In genomic region chr13:30576528-30576927, GRCh38 we compare ENCODE assay signal across 9 cellular contexts. TPM values are rescaled to one million over a fixed set of nuclear protein-coding genes. Genes with fewer than 3 reads are reported as not detected.
DNase-seq lines count a peak whose midpoint lies in the region; ATAC-seq, FAIRE-seq and TF ChIP-seq lines count a peak whose summit lies in the region.
"Had no signal": no experiment of that assay in that cellular context is flagged by ENCODE, and none has a peak within 500 bp of the region (broad histone marks: within the 10 kb centered on the region; RNA-seq: fewer than 3 reads in every experiment).

No MANE protein-coding gene starts in this region.

- WGBS in K562 (ENCODE audit: insufficient coverage, low coverage, missing lambda C conversion rate): 0% methylated on average over 7 of the region's 7 CpGs

- no peaks in the 10 kb centered on the region for H3K9me1 ChIP-seq in K562 (ENCODE audit: control insufficient read depth, insufficient read depth, low read length)

- H3K36me3 ChIP-seq in K562 (ENCODE audit: control insufficient read depth, insufficient read depth, low read length): no peaks in the 10 kb centered on the region

- no peak for FAIRE-seq in K562 (lab: Jason Lieb, UNC)

- no peak for TF ChIP-seq EP300 in K562 (IDR thresholded peaks at IDR 0.05; ENCODE audit: low read length)

- CTCF ChIA-PET in K562 (lab: Yijun Ruan, JAX; ENCODE audit: low intra/inter-chr PET ratio): no interaction called here

- TF ChIP-seq POLR2A in K562 (conservative IDR thresholded peaks at IDR 0.05): no peak
- TF ChIP-seq POLR2A in GM18505 (IDR thresholded peaks at IDR 0.05; ENCODE audit: borderline replicate concordance, extremely low read depth, insufficient read depth, insufficient read length): no peak

- no peak overlapping the region for H3K4me2 ChIP-seq in K562 (ENCODE audit: insufficient read depth, low read length)

- peak overlapping the region; percentile 78 for H3K4me3 Mint-ChIP-seq in T-helper 17 cell

- in situ Hi-C loops in K562 (cut with MboI): no loop called here

- H3K4me3 ChIP-seq in K562: no peak overlapping the region
- H3K4me3 ChIP-seq in skeletal muscle cell (ENCODE audit: low read depth, low read length): no peak overlapping the region

- POLR2A ChIA-PET in K562 (lab: Yijun Ruan, JAX): interaction anchor here (0.6 kb wide), 1 partner anchor 137 kb away, joined by 3 read pairs; no protein-coding TSS in a partner anchor

- no peak overlapping the region for H3K9ac ChIP-seq in K562 (ENCODE audit: insufficient read depth in 1 of 2, low read depth in 2 of 2, low read length in 2 of 2)

- H3K27me3 Mint-ChIP-seq in T-helper 17 cell: no peaks in the 10 kb centered on the region

- peaks cover 7% of the 10 kb centered on the region; the same call in 1 of the 2 replicates for H4K20me1 ChIP-seq in K562 (replicated peaks; ENCODE audit: control insufficient read depth, insufficient read depth, low read length)

- no TSS peak for BruUV-seq in K562 (replicated peaks; lab: Mats Ljungman, UMichigan)

- H2AFZ ChIP-seq in K562 (ENCODE audit: low read depth, low read length): no peak overlapping the region

- H3K27me3 ChIP-seq in K562 (ENCODE audit: control insufficient read depth in 2 of 2, insufficient read depth in 2 of 2, low read length in 2 of 2): no peaks in the 10 kb centered on the region; a peak in 1 of 5 replicates

- H3K36me3 Mint-ChIP-seq in T-helper 17 cell (ENCODE audit: low read depth): no peaks in the 10 kb centered on the region

- peaks cover 0 to 13% of the 10 kb centered on the region in 2 experiments; a peak in 4 of 5 replicates for H3K4me1 ChIP-seq in K562 (replicated peaks in 1 of 2; ENCODE audit: control insufficient read depth in 2 of 2, insufficient read depth in 2 of 2, low read length in 2 of 2)

- H3K9me3 ChIP-seq in T-helper 17 cell (ENCODE audit: control insufficient read depth, low read length, poor library complexity, severe bottlenecking): no peaks in the 10 kb centered on the region
- no peaks in the 10 kb centered on the region for H3K9me3 ChIP-seq in K562 (replicated peaks; ENCODE audit: control insufficient read depth, insufficient read depth, low read depth, low read length)

- no peaks in the 10 kb centered on the region for H3K79me2 ChIP-seq in K562 (ENCODE audit: control insufficient read depth, insufficient read depth, low read length)

- intact Hi-C loops in K562 (cut with micrococcal nuclease): loop anchor here (5.0 to 10.0 kb wide), 2 partner anchors 226 to 232 kb away; no protein-coding TSS in a partner anchor

- no peak overlapping the region for H3K27ac ChIP-seq in K562 (ENCODE audit: extremely low read depth, low read depth, low read length)

- DNase-seq in HUDEP-2 (lab: John Stamatoyannopoulos, UW; ENCODE audit: unreplicated experiment in 76 of 76): peak in 67 of 76 experiments; percentile 2 to 79 (median 33)
- DNase-seq in T-helper 17 cell: peak; percentile 16 to 45 (median 39)
- peak in 2 of 4 experiments; percentile 9 to 47 for DNase-seq in K562 (ENCODE audit: extremely low read depth in 1 of 4, low spot score in 3 of 4)
- peak; percentile 31 for DNase-seq in skeletal muscle cell (ENCODE audit: low read depth)
- no peak for DNase-seq in NOMO-1 treated with dmso at 0.1 percent for 144 hours (lab: John Stamatoyannopoulos, UW; ENCODE audit: unreplicated experiment)
- DNase-seq: hippocampal formation had no signal

- peak overlapping the region; percentile 90 for H3K27ac Mint-ChIP-seq in T-helper 17 cell

- ATAC-seq in T-helper 17 cell (peak; percentile 92), K562 (peak; percentile 41; the same call in 1 of the 3 replicates), GM21717 (IDR thresholded peaks at IDR 0.05; ENCODE audit: unreplicated experiment) (no peak), GM18505 (IDR thresholded peaks at IDR 0.05; ENCODE audit: unreplicated experiment) (no peak), GM19467 (IDR thresholded peaks at IDR 0.05; ENCODE audit: unreplicated experiment) (no peak)

- no peak for TF ChIP-seq CTCF in K562 (IDR thresholded peaks at IDR 0.05 in 2 of 3, conservative IDR thresholded peaks at IDR 0.05 in 1 of 3; ENCODE audit: insufficient read depth in 2 of 3, low read depth in 1 of 3, low read length in 3 of 3)

- H3K4me1 Mint-ChIP-seq in T-helper 17 cell: peaks cover 26% of the 10 kb centered on the region

- no peak for TF ChIP-seq RAD21 in K562 (CRISPR knock-in tag; conservative IDR thresholded peaks at IDR 0.05 in 1 of 2, IDR thresholded peaks at IDR 0.05 in 1 of 2)

TF ChIP-seq in K562, 482 proteins besides CTCF, POLR2A, EP300 and RAD21:
- TF ChIP-seq SIX5 (IDR thresholded peaks at IDR 0.05; ENCODE audit: borderline replicate concordance in 1 of 2, insufficient read depth in 1 of 2, low read depth in 1 of 2, low read length in 2 of 2) (no peak), CREB3 (tag; conservative IDR thresholded peaks at IDR 0.05; ENCODE audit: low read depth) (no peak), NELFE (IDR thresholded peaks at IDR 0.05; ENCODE audit: insufficient read depth, insufficient read length) (no peak), RCOR1 (IDR thresholded peaks at IDR 0.05; ENCODE audit: borderline replicate concordance in 1 of 2, low read depth in 2 of 2, low read length in 2 of 2) (0 out of 4 replicates have a peak, but pooled peaks of 1 of the 2 experiments have one; percentile 7), TFAM (CRISPR knock-in tag; conservative IDR thresholded peaks at IDR 0.05) (no peak), NFIC (IDR thresholded peaks at IDR 0.05) (peak; percentile 78)

RNA-seq across cellular contexts. Expression of gene USPL1, which starts 41.2 kb away (rescaled TPM):
- total RNA-seq in T-helper 17 cell (10 to 100 TPM; 31.8 to 32.4 TPM), K562 (2014; rRNA removed) (7.2 and 8.8 TPM in 2 replicates), K562 (2014; rRNA removed; fragmentation: Illumina TruSeq; extraction: Trizol) (15.4 TPM in 2 replicates), K562 (2015; rRNA removed; fragmentation: Illumina TruSeq; extraction: Trizol) (12.0 and 12.9 TPM in 2 replicates), K562 (2021) (10.1 and 10.2 TPM in 2 replicates)
- 16.5 and 32.0 TPM in 2 replicates for total RNA-seq in K562 (2011; cell fraction: chromatin; rRNA removed; ENCODE audit: low replicate concordance)
- total RNA-seq in K562 (2011; cell fraction: nucleolus; rRNA removed): 7.8 and 10.3 TPM in 2 replicates
- total RNA-seq in K562 (2011; cell fraction: nucleoplasm; rRNA removed): 13.6 and 16.8 TPM in 2 replicates
- polyA plus RNA-seq in K562 (2011; rRNA removed) (15.2 and 18.0 TPM in 2 replicates), K562 (2014; fragmentation: Illumina TruSeq; extraction: Trizol) (14.5 and 16.9 TPM in 2 replicates), K562 (2014; fragmentation: Nextera tagmentation; extraction: Ambion mirVana) (10 to 100 TPM in 1 of 2 experiments, 1 to 10 TPM in 1; 5.5 to 12.0 TPM), K562 (2014; rRNA removed) (12.0 and 12.4 TPM in 2 replicates)
- polyA plus RNA-seq in K562 (2011; cell fraction: cytosol; rRNA removed): 4.0 and 6.8 TPM in 2 replicates
- 18.2 and 21.1 TPM in 2 replicates for polyA plus RNA-seq in K562 (2011; cell fraction: nucleus; rRNA removed)
- polyA plus RNA-seq in K562 (2012): 6.7 and 7.6 TPM in 2 replicates
- 16.7 and 22.3 TPM in 2 replicates for polyA minus RNA-seq in K562 (2011; rRNA and poly(A)+ RNA removed)
- 5.5 and 6.8 TPM in 2 replicates for polyA minus RNA-seq in K562 (2011; cell fraction: cytosol; rRNA and poly(A)+ RNA removed)
- polyA minus RNA-seq in K562 (2011; cell fraction: nucleus; rRNA and poly(A)+ RNA removed): 10.5 and 18.7 TPM in 2 replicates

Comparison
In these comparisons a context has a peak if more than half of its experiments do, and no peak if none do; other contexts are left out.
1. ATAC-seq: peak in T-helper 17 cell (single experiment) and K562 (single experiment); none in GM21717 (single experiment), GM18505 (single experiment) and GM19467 (single experiment).